ENCODE assay signal across 8 cellular contexts in genomic region chr13:21603531-21604448, GRCh38. TPM values are rescaled to one million over a fixed set of nuclear protein-coding genes. Genes with fewer than 3 reads are reported as not detected.
A peak's percentile ranks its signal among the peaks of the same experiment; 100 is the strongest.
DNase-seq lines count a peak whose midpoint lies in the region; ATAC-seq, FAIRE-seq and TF ChIP-seq lines count a peak whose summit lies in the region.

Gene MICU2 (minus strand): TSS chr13:21604170. CDS start chr13:21604148, 22 bp downstream.

- no peaks in the 10 kb centered on the region for H3K9me3 ChIP-seq in A549
- H3K9me3 ChIP-seq in breast epithelium, result no peaks in the 10 kb centered on the region
- no peaks in the 10 kb centered on the region for H3K9me3 ChIP-seq in iPS-18c (ENCODE audit: control insufficient read depth, insufficient read depth, low read length)
- no peaks in the 10 kb centered on the region for H3K9me3 ChIP-seq in skeletal muscle tissue (ENCODE audit: control insufficient read depth in 3 of 3, low read length in 3 of 3)

- H3K4me2 ChIP-seq in A549, result peak within 1 kb of the TSS; percentile 83

- FAIRE-seq in A549 (lab: Jason Lieb, UNC), result no peak

- WGBS in A549 (ENCODE audit: missing lambda C conversion rate), result 2% methylated on average over 25 of the region's 77 CpGs

- TF ChIP-seq POLR2A in A549 (IDR thresholded peaks at IDR 0.05; ENCODE audit: low read length) (peak; percentile 79), breast epithelium (IDR thresholded peaks at IDR 0.05) (peak; percentile 87)

- H3K9ac ChIP-seq in skeletal muscle tissue (ENCODE audit: low read depth in 1 of 3, low read length in 3 of 3), result peak within 1 kb of the TSS; percentile 95 to 98 (median 97)

- TF ChIP-seq CTCF in A549 (IDR thresholded peaks at IDR 0.05), result no peak
- 0 out of 2 replicates have a peak, but pooled peaks have one; percentile 21 for TF ChIP-seq CTCF in VCaP (conservative IDR thresholded peaks at IDR 0.05)
- peak; percentile 18 to 46 (median 38) for TF ChIP-seq CTCF in breast epithelium (IDR thresholded peaks at IDR 0.05)

- POLR2A ChIA-PET in A549 (lab: Yijun Ruan, JAX), result interaction anchor here (0.7 to 1.4 kb wide), 13 partner anchors 9 to 1141 kb away, joined by 3 to 8 read pairs (median 3); partner anchors contain the start of gene ZDHHC20

- no peak for TF ChIP-seq EP300 in A549 (IDR thresholded peaks at IDR 0.05)

- ATAC-seq in A549, result peak; percentile 99
- ATAC-seq in GM18861 (IDR thresholded peaks at IDR 0.05; ENCODE audit: unreplicated experiment), result peak; percentile 88
- ATAC-seq in HG03097 (IDR thresholded peaks at IDR 0.05; ENCODE audit: low FRiP score, unreplicated experiment), result peak; percentile 94

- H3K27me3 ChIP-seq in breast epithelium, result peaks cover 0 to 6% of the 10 kb centered on the region in 2 donors
- H3K27me3 ChIP-seq in skeletal muscle tissue (ENCODE audit: control insufficient read depth in 3 of 3, insufficient read depth in 3 of 3, low read length in 3 of 3), result peaks cover 3 to 10% (median 5%) of the 10 kb centered on the region in 3 donors

- H3K4me1 ChIP-seq in A549 (0 out of 3 replicates have a peak, but pooled peaks cover 5% of the 10 kb centered on the region), breast epithelium (no peaks in the 10 kb centered on the region), skeletal muscle tissue (ENCODE audit: control insufficient read depth in 3 of 3, insufficient read depth in 3 of 3, low read length in 3 of 3) (peaks cover 3 to 9% (median 4%) of the 10 kb centered on the region in 3 donors)

- intact Hi-C loops in breast epithelium (cut with DNase I; ENCODE audit: low total_unique reads), result no loop called here

- H3K36me3 ChIP-seq in breast epithelium (no peaks in the 10 kb centered on the region), skeletal muscle tissue (ENCODE audit: control insufficient read depth in 3 of 3, insufficient read depth in 3 of 3, low read length in 3 of 3) (peaks cover 0 to 3% (median 0%) of the 10 kb centered on the region in 3 donors)

- H3K4me3 ChIP-seq in A549, result peak within 1 kb of the TSS; percentile 56
- peak within 1 kb of the TSS; percentile 74 to 85 (median 81) for H3K4me3 ChIP-seq in breast epithelium
- H3K4me3 ChIP-seq in iPS-18c (ENCODE audit: insufficient read depth, low read depth, low read length), result peak within 1 kb of the TSS; percentile 91
- peak within 1 kb of the TSS; percentile 94 to 96 (median 94) for H3K4me3 ChIP-seq in skeletal muscle tissue (ENCODE audit: low read length in 3 of 3)

- DNase-seq in A549 (ENCODE audit: low read depth in 1 of 2, low spot score in 1 of 2), result peak; percentile 79 to 92
- peak; percentile 86 for DNase-seq in NCI-H2196 (lab: John Stamatoyannopoulos, UW; ENCODE audit: unreplicated experiment)
- peak; percentile 89 to 91 for DNase-seq in breast epithelium (ENCODE audit: low spot score in 2 of 2)

- CTCF ChIA-PET in A549 (lab: Yijun Ruan, JAX), result interaction anchor here (0.5 to 1.4 kb wide), 4 partner anchors 19 to 1154 kb away, joined by 3 read pairs; no protein-coding TSS in a partner anchor

- no peak for TF ChIP-seq RAD21 in A549 (conservative IDR thresholded peaks at IDR 0.05 in 1 of 2, IDR thresholded peaks at IDR 0.05 in 1 of 2)

- H3K27ac ChIP-seq in A549 (peak within 1 kb of the TSS; percentile 90 to 97), VCaP (peak within 1 kb of the TSS; percentile 95), breast epithelium (peak within 1 kb of the TSS; percentile 98), skeletal muscle tissue (ENCODE audit: low read depth, low read length) (peak within 1 kb of the TSS; percentile 94)

TF ChIP-seq in A549, 52 proteins besides CTCF, POLR2A, EP300 and RAD21 (continues in another document):
- TF ChIP-seq ZFP36 (IDR thresholded peaks at IDR 0.05; ENCODE audit: borderline replicate concordance, partially characterized antibody) (no peak), BHLHE40 (IDR thresholded peaks at IDR 0.05; ENCODE audit: low read depth, low read length) (no peak), NFE2L2 (conservative IDR thresholded peaks at IDR 0.05; ENCODE audit: low read length) (no peak), USF2 (IDR thresholded peaks at IDR 0.05) (no peak), HOXB13 (CRISPR knock-in tag; IDR thresholded peaks at IDR 0.05; ENCODE audit: low read depth) (peak; percentile 24; the same call in 1 of the 2 replicates), HOXA7 (CRISPR knock-in tag; IDR thresholded peaks at IDR 0.05) (no peak), HES2 (IDR thresholded peaks at IDR 0.05) (no peak), CHD4 (IDR thresholded peaks at IDR 0.05; ENCODE audit: borderline replicate concordance) (no peak), ESRRA (IDR thresholded peaks at IDR 0.05; ENCODE audit: borderline replicate concordance, low read length) (no peak), ZNF302 (CRISPR knock-in tag; IDR thresholded peaks at IDR 0.05) (no peak), MAFK (IDR thresholded peaks at IDR 0.05; ENCODE audit: partially characterized antibody) (no peak), CBX8 (IDR thresholded peaks at IDR 0.05) (no peak), KDM5A (IDR thresholded peaks at IDR 0.05) (no peak), SREBF2 (IDR thresholded peaks at IDR 0.05) (no peak), E2F6 (IDR thresholded peaks at IDR 0.05; ENCODE audit: borderline replicate concordance, low read depth) (peak; percentile 51; the same call in 1 of the 2 replicates), FOSB (CRISPR knock-in tag; IDR thresholded peaks at IDR 0.05) (no peak), CBX2 (IDR thresholded peaks at IDR 0.05; ENCODE audit: borderline replicate concordance, low read depth) (no peak), RCOR1 (IDR thresholded peaks at IDR 0.05; ENCODE audit: low read depth, low read length) (no peak), HMGXB4 (CRISPR knock-in tag; IDR thresholded peaks at IDR 0.05; ENCODE audit: borderline replicate concordance) (no peak), FOSL2 (IDR thresholded peaks at IDR 0.05) (no peak), FOSL2 (CRISPR knock-in tag; IDR thresholded peaks at IDR 0.05) (no peak), HOXB5 (CRISPR knock-in tag; IDR thresholded peaks at IDR 0.05) (no peak), TP53 (CRISPR knock-in tag; IDR thresholded peaks at IDR 0.05) (no peak)

RNA-seq across cellular contexts. Expression of gene MICU2, which starts in this region (rescaled TPM):
- polyA plus RNA-seq in A549 (2011; rRNA removed) (31.3 and 42.6 TPM in 2 replicates), A549 (2017; fragmentation: RNase III; extraction: RNeasy Plus Mini Kit Qiagen cat#74134 plus additional on column Dnase treatment) (24.7 to 28.9 TPM (median 26.2 TPM) in 3 replicates)
- polyA plus RNA-seq in A549 (2012; cell fraction: cytosol; rRNA removed), result 23.9 and 30.4 TPM in 2 replicates
- polyA plus RNA-seq in A549 (2012; cell fraction: nucleus; rRNA removed), result 38.9 and 40.0 TPM in 2 replicates
- 8.6 and 9.9 TPM in 2 replicates for polyA minus RNA-seq in A549 (2011; rRNA and poly(A)+ RNA removed)
- total RNA-seq in breast epithelium (10 to 100 TPM; 54.1 to 90.9 (median 73.7) TPM), skeletal muscle tissue (34.4 TPM)

Comparison
In these comparisons a context has a peak if more than half of its experiments do, and no peak if none do; other contexts are left out.
1. Peak in every context shown above with its lines: DNase-seq, ATAC-seq, H3K4me3 ChIP-seq and H3K27ac ChIP-seq.